ENCODE assay signal across 19 cellular contexts in the genomic region with DNA sequence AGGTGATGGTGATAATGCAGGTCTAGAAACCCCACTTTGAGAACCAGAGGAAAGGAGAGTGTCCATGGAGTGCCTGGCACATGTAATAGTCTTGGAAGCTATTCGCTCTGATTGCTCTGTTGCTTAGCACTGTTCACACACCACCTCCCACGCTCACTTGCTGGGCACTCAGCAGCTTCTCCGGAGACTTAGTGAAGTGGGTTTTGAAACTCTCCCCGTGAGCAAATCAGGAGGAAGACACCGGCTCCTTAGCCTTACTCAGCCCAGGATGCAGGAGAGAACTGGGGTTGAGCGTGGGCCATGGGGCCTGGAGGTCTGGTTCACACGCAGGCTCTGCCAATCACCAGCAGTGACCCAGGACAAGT. TPM values are rescaled to one million over a fixed set of nuclear protein-coding genes. Genes with fewer than 3 reads are reported as not detected.
DNase-seq lines count a peak whose midpoint lies in the region; ATAC-seq and TF ChIP-seq lines count a peak whose summit lies in the region.
"Had no signal": no experiment of that assay in that cellular context is flagged by ENCODE, and none has a peak within 500 bp of the region (broad histone marks: within the 10 kb centered on the region; RNA-seq: fewer than 3 reads in every experiment).

No MANE protein-coding gene starts in this region.

- BruUV-seq in Panc1 (replicated peaks; lab: Mats Ljungman, UMichigan): no TSS peak

- H3K27me3 ChIP-seq in cardiac muscle cell: no peaks in the 10 kb centered on the region
- peaks cover 0 to 7% (median 0%) of the 10 kb centered on the region in 9 donors for H3K27me3 ChIP-seq in heart left ventricle
- H3K27me3 ChIP-seq in Panc1 (ENCODE audit: control insufficient read depth, insufficient read depth, low read length): no peaks in the 10 kb centered on the region

- H3K27ac ChIP-seq in cardiac muscle cell (peak overlapping the region; percentile 60), heart left ventricle (no peak overlapping the region), Panc1 (ENCODE audit: low read length) (no peak overlapping the region)

- in situ Hi-C loops in Panc1 (cut with HindIII; ENCODE audit: low pct_unique_long_range_greater_than_20kb, low sequenced_read_pairs): no loop called here

- H3K36me3 ChIP-seq in cardiac muscle cell: no peaks in the 10 kb centered on the region
- H3K36me3 ChIP-seq in heart left ventricle: no peaks in the 10 kb centered on the region
- no peaks in the 10 kb centered on the region for H3K36me3 ChIP-seq in Panc1 (ENCODE audit: control insufficient read depth, insufficient read depth, low read length)

- no peak for ATAC-seq in heart left ventricle
- peak; percentile 58 for ATAC-seq in Panc1
- no peak for ATAC-seq in GM18873 (IDR thresholded peaks at IDR 0.05; ENCODE audit: low FRiP score, unreplicated experiment)
- no peak for ATAC-seq in activated CD4-positive, CD25-positive, alpha-beta regulatory T cell treated with anti-CD3 and anti-CD28 coated beads, Interleukin-2, amount 50 U/mL, for 24 hours
- ATAC-seq: activated CD8-positive, alpha-beta T cell treated with anti-CD3 and anti-CD28 coated beads for 36 hours; T-helper 17 cell had no signal

- POLR2A ChIA-PET in Panc1 (lab: Charles Lee): no interaction called here

- H3K9me3 ChIP-seq in cardiac muscle cell (ENCODE audit: low read depth): no peaks in the 10 kb centered on the region
- peaks cover 0 to 4% (median 0%) of the 10 kb centered on the region in 12 donors for H3K9me3 ChIP-seq in heart left ventricle
- no peaks in the 10 kb centered on the region for H3K9me3 ChIP-seq in Panc1 (ENCODE audit: control insufficient read depth, insufficient read depth, low read depth, low read length)

- CTCF ChIA-PET in Panc1 (lab: Charles Lee): no interaction called here

- 70 to 83% (median 73%) methylated on average over 6 to 7 of the region's 7 CpGs for WGBS in heart left ventricle, 4 donors

- intact Hi-C loops in heart left ventricle (cut with DNase I): no loop called here
- intact Hi-C loops in Panc1 (cut with micrococcal nuclease; ENCODE audit: unreplicated experiment): no loop called here

- no peak for TF ChIP-seq POLR2A in heart left ventricle (IDR thresholded peaks at IDR 0.05)

- TF ChIP-seq CTCF in cardiac muscle cell (IDR thresholded peaks at IDR 0.05; ENCODE audit: low read depth, low read length) (no peak), heart left ventricle (IDR thresholded peaks at IDR 0.05) (no peak), Panc1 (IDR thresholded peaks at IDR 0.05) (no peak)

- H3K4me3 ChIP-seq in cardiac muscle cell (no peak overlapping the region), heart left ventricle (no peak overlapping the region), Panc1 (ENCODE audit: low read depth in 2 of 2, low read length in 2 of 2) (no peak overlapping the region)

- no peak for DNase-seq in cardiac muscle cell (ENCODE audit: low read depth in 1 of 2, low spot score in 1 of 2)
- no peak for DNase-seq in heart left ventricle
- DNase-seq in Panc1 (ENCODE audit: low read depth, low spot score): no peak
- DNase-seq in left kidney (ENCODE audit: low read depth, low spot score): peak; percentile 62
- peak; percentile 39 for DNase-seq in superior temporal gyrus (ENCODE audit: extremely low spot score)
- DNase-seq in activated T-cell treated with anti-CD3 and anti-CD28 coated beads, Interleukin-2, amount 50 U/mL, for 48 hours: no peak
- DNase-seq: activated CD4-positive, CD25-positive, alpha-beta regulatory T cell; activated CD8-positive, alpha-beta T cell treated with anti-CD3 and anti-CD28 coated beads for 36 hours; activated naive CD4-positive, alpha-beta T cell; activated T-cell treated with anti-CD3 and anti-CD28 coated beads, Interleukin-2, amount 50 U/mL, for 1 hour; amniotic stem cell; central memory CD4-positive, alpha-beta T cell; erythroblast; kidney; NCI-H1436; PC-3; T-helper 17 cell had no signal

- peaks cover 6% of the 10 kb centered on the region for H3K4me1 ChIP-seq in cardiac muscle cell (ENCODE audit: low read depth)
- H3K4me1 ChIP-seq in heart left ventricle: peaks cover 0 to 8% (median 0%) of the 10 kb centered on the region in 12 donors
- no peaks in the 10 kb centered on the region for H3K4me1 ChIP-seq in Panc1 (ENCODE audit: control insufficient read depth, insufficient read depth, low read length)

RNA-seq across cellular contexts. Expression of gene BMP7, which starts 22.2 kb away (rescaled TPM):
- 213 and 276 TPM in 2 replicates for total RNA-seq in cardiac muscle cell
- polyA plus RNA-seq in cardiac muscle cell: 130 and 178 TPM in 2 replicates
- total RNA-seq in heart left ventricle: 10 to 100 TPM in 2 of 9 donors, 1 to 10 TPM in 6, under 1 TPM in 1; 0.72 to 12.3 (median 3.7) TPM
- 1 to 10 TPM; 1.0 to 5.1 TPM for polyA plus RNA-seq in heart left ventricle
- total RNA-seq in Panc1 (2021; ENCODE audit: unreplicated experiment): 11.5 TPM
- polyA plus RNA-seq in Panc1 (2012; ENCODE audit: insufficient read length): 13.0 TPM
- total RNA-seq: activated CD8-positive, alpha-beta T cell treated with anti-CD3 and anti-CD28 coated beads for 36 hours; PC-3; T-helper 17 cell had no signal

Comparison
In these comparisons a context has a peak if more than half of its experiments do, and no peak if none do; other contexts are left out.
1. RNA of gene BMP7, which starts 22.2 kb away (total RNA-seq): 213 to 276 TPM in cardiac muscle cell; 11.5 TPM in Panc1 (single experiment) and 0.72 to 12.3 TPM in heart left ventricle; every median in the first group is over 10 times any median in the second.
2. DNase-seq: peak in left kidney (single experiment) and superior temporal gyrus (single experiment); none in cardiac muscle cell (0 of 2), heart left ventricle (0 of 5), Panc1 (single experiment) and activated T-cell treated with anti-CD3 and anti-CD28 coated beads, Interleukin-2, amount 50 U/mL, for 48 hours (0 of 2).